22 cellular contexts compared by ENCODE assay signal in the genomic region with DNA sequence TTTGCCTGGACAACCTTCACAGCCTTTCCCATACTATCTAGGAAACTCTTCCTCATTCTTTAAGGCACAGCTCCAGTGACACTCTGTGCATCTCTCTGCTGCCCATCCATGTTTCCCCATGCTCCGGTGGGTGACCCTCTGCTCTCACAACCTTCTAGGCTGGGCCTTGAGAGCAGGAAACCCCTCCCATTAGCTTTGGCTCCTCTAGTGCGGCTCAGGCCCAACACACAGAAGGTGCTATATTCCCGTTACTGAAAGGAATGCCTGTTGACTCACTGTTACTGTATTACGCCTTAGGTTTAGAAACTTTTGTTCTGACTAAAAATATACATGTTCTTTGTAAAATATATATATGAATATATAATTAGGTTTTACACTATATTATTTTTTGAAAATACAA. TPM values are rescaled to one million over a fixed set of nuclear protein-coding genes. Genes with fewer than 3 reads are reported as not detected.
"Had no signal": no experiment of that assay in that cellular context is flagged by ENCODE, and none has a peak within 500 bp of the region (broad histone marks: within the 10 kb centered on the region; RNA-seq: fewer than 3 reads in every experiment).

No MANE protein-coding gene starts in this region.

- H3K4me3 ChIP-seq: ascending aorta, dorsolateral prefrontal cortex, tibial nerve, uterus had no signal

- H3K27me3 ChIP-seq: ascending aorta, dorsolateral prefrontal cortex, tibial nerve, uterus had no signal

- H3K36me3 ChIP-seq: ascending aorta, tibial nerve, uterus had no signal

- H3K9me3 ChIP-seq: ascending aorta, tibial nerve, uterus had no signal

- H3K4me1 ChIP-seq: ascending aorta, foreskin keratinocyte, tibial nerve, uterus had no signal

- ATAC-seq: activated CD4-positive, CD25-positive, alpha-beta regulatory T cell treated with anti-CD3 and anti-CD28 coated beads, Interleukin-2, amount 50 U/mL, for 24 hours; activated T-cell treated with anti-CD3 and anti-CD28 coated beads, Interleukin-2, amount 50 U/mL, for 72 hours; foreskin keratinocyte; natural killer cell; stimulated activated naive CD8-positive, alpha-beta T cell treated with anti-CD3 and anti-CD28 coated beads, Interleukin-15, Interleukin-2, amounts not matched to agents 100 U/mL and 50 U/mL, for 24 hours had no signal

- FAIRE-seq: bronchial epithelial cell had no signal

- H3K27ac ChIP-seq: ascending aorta, dorsolateral prefrontal cortex, foreskin keratinocyte, tibial nerve, uterus had no signal

- DNase-seq: activated CD4-positive, alpha-beta T cell treated with anti-CD3 and anti-CD28 coated beads, Interleukin-2, amount 50 U/mL, for 1 hour; activated CD8-positive, alpha-beta memory T cell treated with anti-CD3 and anti-CD28 coated beads for 24 hours; activated effector memory CD4-positive, alpha-beta T cell treated with anti-CD3 and anti-CD28 coated beads, Interleukin-2, amount 50 U/mL, for 16 hours; activated naive CD4-positive, alpha-beta T cell treated with anti-CD3 and anti-CD28 coated beads, Interleukin-2, amount 50 U/mL, for 16 hours; activated T-cell treated with anti-CD3 and anti-CD28 coated beads, Interleukin-2, amount 50 U/mL, for 72 hours; dorsolateral prefrontal cortex; foreskin keratinocyte; glutamatergic neuron; hippocampal formation; kidney glomerular epithelial cell; natural killer cell; occipital lobe; stimulated activated CD4-positive, alpha-beta T cell treated with anti-CD3 and anti-CD28 coated beads, Interleukin-2, amount 100 ng/mL, for 24 hours; stimulated activated naive CD8-positive, alpha-beta T cell treated with anti-CD3 and anti-CD28 coated beads, Interleukin-15, Interleukin-2, amounts not matched to agents 100 U/mL and 50 U/mL, for 24 hours; substantia nigra; T-helper 1 cell; T-helper 9 cell; uterus had no signal

RNA-seq across cellular contexts. Expression of a gene that starts 8.1 kb away (rescaled TPM):
- total RNA-seq: ascending aorta had no signal
